In the genomic region with DNA sequence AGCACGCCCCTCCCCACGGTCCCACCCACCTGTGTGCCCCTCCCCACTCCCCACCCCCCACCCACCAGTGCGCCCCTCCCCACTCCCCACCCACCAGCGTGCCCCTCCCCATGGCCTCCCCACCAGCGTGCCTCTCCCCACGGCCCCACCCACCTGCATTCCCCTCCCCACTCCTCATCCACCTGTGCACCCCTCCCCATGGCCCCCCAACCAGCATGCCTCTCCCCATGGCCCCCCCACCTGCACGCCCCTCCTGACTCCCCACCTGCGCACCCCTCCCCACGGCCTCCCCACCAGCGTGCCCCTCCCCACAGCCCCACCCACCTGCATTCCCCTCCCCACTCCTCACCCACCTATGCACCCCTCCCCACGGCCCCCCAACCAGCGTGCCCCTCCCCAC, we compare ENCODE assay signal across 26 cellular contexts.
"Had no signal": no experiment of that assay in that cellular context is flagged by ENCODE, and none has a peak within 500 bp of the region (broad histone marks: within the 10 kb centered on the region; RNA-seq: fewer than 3 reads in every experiment).

No MANE protein-coding gene starts in this region.

- H3K27ac Mint-ChIP-seq: nephron, neural progenitor cell, progenitor cell of endocrine pancreas had no signal

- DNase-seq: naive thymus-derived CD4-positive, alpha-beta T cell; occipital lobe; ovary; sigmoid colon; small intestine; stimulated activated CD4-positive, alpha-beta T cell treated with anti-CD3 and anti-CD28 coated beads, Interleukin-12 subunit alpha, Interleukin-12 subunit beta, amount 100 ng/mL, for 4 hours; stimulated activated CD4-positive, alpha-beta T cell treated with anti-CD3 and anti-CD28 coated beads, Interleukin-1b, Interleukin-23, amount 100 ng/mL, for 48 hours; stimulated activated CD4-positive, alpha-beta T cell treated with anti-CD3 and anti-CD28 coated beads, Interleukin-4, amount 100 ng/mL, for 1 hour; stimulated activated CD4-positive, alpha-beta T cell treated with anti-CD3 and anti-CD28 coated beads, Interleukin-4, amount 100 ng/mL, for 4 hours; stimulated activated CD8-positive, alpha-beta memory T cell treated with anti-CD3 and anti-CD28 coated beads, Interleukin-4, amount 100 ng/mL, for 48 hours; stimulated activated naive B cell treated with anti-CD40 and anti-IgM and Interleukin-4, amounts not matched to agents 10 μg/mL and 1 μg/mL and 100 μg/mL, for 72 hours; stimulated activated naive CD4-positive, alpha-beta T cell treated with Interleukin-2 at 50 U/mL for 16 hours; stomach; thyroid gland; trophoblast cell; upper lobe of left lung had no signal

- H3K27me3 Mint-ChIP-seq: naive thymus-derived CD4-positive, alpha-beta T cell; progenitor cell of endocrine pancreas; stimulated activated naive B cell treated with anti-CD40 and anti-IgM and Interleukin-4, amounts not matched to agents 10 μg/mL and 1 μg/mL and 100 μg/mL, for 72 hours had no signal

- H3K4me1 Mint-ChIP-seq: nephron, neural progenitor cell had no signal

- H3K27ac ChIP-seq: neural progenitor cell, ovary, parathyroid adenoma, psoas muscle, right lobe of liver, sigmoid colon, stomach, thoracic aorta, thyroid gland, tibial nerve, upper lobe of left lung, vagina had no signal

- H3K4me3 ChIP-seq: neural progenitor cell, ovary, psoas muscle, right lobe of liver, sigmoid colon, stomach, thoracic aorta, thyroid gland, tibial nerve, upper lobe of left lung, vagina had no signal

- H3K4me1 ChIP-seq: neural progenitor cell, parathyroid adenoma, psoas muscle, right lobe of liver, sigmoid colon, stomach, thyroid gland, tibial nerve, upper lobe of left lung, vagina had no signal

- H3K9me3 Mint-ChIP-seq: naive thymus-derived CD4-positive, alpha-beta T cell; nephron; neural progenitor cell had no signal

- H3K9me3 ChIP-seq: ovary, psoas muscle, right lobe of liver, sigmoid colon, stomach, thoracic aorta, thyroid gland, tibial nerve, upper lobe of left lung, vagina had no signal

- H3K27me3 ChIP-seq: neural progenitor cell, ovary, right lobe of liver, sigmoid colon, stomach, thyroid gland, tibial nerve, upper lobe of left lung, vagina had no signal

- H3K36me3 ChIP-seq: neural progenitor cell, ovary had no signal

- ATAC-seq: naive thymus-derived CD4-positive, alpha-beta T cell; psoas muscle; right cardiac atrium; right lobe of liver; stimulated activated naive B cell treated with anti-CD40 and anti-IgM and Interleukin-4, amounts not matched to agents 10 μg/mL and 1 μg/mL and 100 μg/mL, for 72 hours had no signal

- H3K4me3 Mint-ChIP-seq: naive thymus-derived CD4-positive, alpha-beta T cell; nephron; neural progenitor cell; stimulated activated naive B cell treated with anti-CD40 and anti-IgM and Interleukin-4, amounts not matched to agents 10 μg/mL and 1 μg/mL and 100 μg/mL, for 72 hours had no signal
